ENCODE assay signal across 8 cellular contexts in the genomic region with DNA sequence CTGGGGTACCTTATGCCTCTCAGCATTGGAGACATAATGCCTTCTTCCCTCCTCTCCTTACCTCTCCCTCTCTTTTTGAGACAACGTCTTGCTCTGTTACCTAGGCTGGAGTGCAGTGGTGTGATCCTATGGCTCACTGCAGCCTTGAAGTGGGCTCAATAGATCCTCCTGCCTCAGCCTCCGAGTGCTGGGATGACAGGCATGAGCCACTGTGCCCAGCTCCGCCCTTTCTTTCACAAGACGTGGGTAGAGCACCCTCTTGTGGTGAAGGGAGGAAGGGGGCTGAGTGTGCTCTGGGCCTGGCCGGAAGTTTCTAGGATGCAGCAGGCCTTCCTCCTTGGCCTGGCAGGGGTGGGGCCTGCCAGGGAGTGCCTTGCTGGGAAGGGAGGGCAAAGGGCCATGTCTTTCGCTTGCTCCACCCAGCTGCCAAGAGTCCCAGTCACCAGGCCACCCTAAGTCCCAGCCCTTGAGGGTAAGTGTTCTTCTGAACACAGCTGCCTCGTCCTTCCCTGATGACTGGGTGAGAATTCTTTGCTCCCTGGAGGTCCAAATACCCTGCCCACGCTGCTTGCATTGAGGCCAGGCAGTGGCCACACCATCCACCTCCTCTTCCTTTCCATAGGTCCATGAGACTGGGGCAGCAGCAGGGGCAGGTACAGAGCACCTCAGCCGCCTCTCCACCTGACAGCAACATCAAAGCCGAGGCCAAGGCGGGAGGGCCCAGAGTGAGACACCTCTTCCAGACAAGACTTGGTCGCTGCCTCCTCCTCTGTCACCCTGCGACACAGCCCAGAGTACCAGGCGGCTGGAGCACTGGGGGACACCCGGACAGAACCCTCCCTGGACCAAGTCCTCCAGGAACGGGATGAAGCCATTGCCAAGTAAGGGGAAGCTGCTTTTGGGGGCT. TPM values are rescaled to one million over a fixed set of nuclear protein-coding genes. Genes with fewer than 3 reads are reported as not detected.
DNase-seq lines count a peak whose midpoint lies in the region; TF ChIP-seq lines count a peak whose summit lies in the region.

No MANE protein-coding gene starts in this region.

- H2AFZ ChIP-seq in smooth muscle cell (ENCODE audit: low read depth) = no peak overlapping the region

- H3K27ac ChIP-seq in right atrium auricular region = peak overlapping the region in 1 of 2 donors; percentile 29
- no peak overlapping the region for H3K27ac ChIP-seq in smooth muscle cell (ENCODE audit: low read depth)

- no peak overlapping the region for H3K4me2 ChIP-seq in smooth muscle cell

- H3K4me3 ChIP-seq in HAP-1 (no peak overlapping the region), adipocyte (ENCODE audit: low read length) (no peak overlapping the region), right atrium auricular region (no peak overlapping the region), smooth muscle cell (no peak overlapping the region)

- TF ChIP-seq CTCF in right atrium auricular region (IDR thresholded peaks at IDR 0.05) = peak; percentile 35 to 72
- peak; percentile 69 for TF ChIP-seq CTCF in smooth muscle cell (IDR thresholded peaks at IDR 0.05; ENCODE audit: borderline replicate concordance, insufficient read depth, poor library complexity, severe bottlenecking)

- peaks cover 12% of the 10 kb centered on the region for H3K36me3 ChIP-seq in HAP-1 (replicated peaks)
- peaks cover 5% of the 10 kb centered on the region for H3K36me3 ChIP-seq in adipocyte (ENCODE audit: control insufficient read depth, insufficient read depth, low read length, severe bottlenecking)
- H3K36me3 ChIP-seq in right atrium auricular region = peaks cover 24% of the 10 kb centered on the region
- no peaks in the 10 kb centered on the region for H3K36me3 ChIP-seq in smooth muscle cell (ENCODE audit: low read depth)

- H3K27me3 ChIP-seq in HAP-1 (ENCODE audit: low read depth) (no peaks in the 10 kb centered on the region), adipocyte (replicated peaks; ENCODE audit: control insufficient read depth, insufficient read depth, low read length) (no peaks in the 10 kb centered on the region), right atrium auricular region (no peaks in the 10 kb centered on the region), smooth muscle cell (ENCODE audit: low read depth) (no peaks in the 10 kb centered on the region)

- no peaks in the 10 kb centered on the region for H3K9me3 ChIP-seq in HAP-1
- no peaks in the 10 kb centered on the region for H3K9me3 ChIP-seq in adipocyte (ENCODE audit: control insufficient read depth, low read length)
- no peaks in the 10 kb centered on the region for H3K9me3 ChIP-seq in right atrium auricular region
- no peaks in the 10 kb centered on the region for H3K9me3 ChIP-seq in smooth muscle cell (replicated peaks; ENCODE audit: low read depth)

- DNase-seq in DMS 273 treated with DMSO at 0.1 percent for 48 hours (lab: John Stamatoyannopoulos, UW) (peak; percentile 80), HAP-1 (ENCODE audit: low spot score in 2 of 2) (peak; percentile 81 to 92), NCI-H1436 treated with DMSO at 0.1 percent for 48 hours (lab: John Stamatoyannopoulos, UW) (peak; percentile 74), SW480 (ENCODE audit: low spot score) (peak; percentile 87), adipocyte (ENCODE audit: low read depth) (peak; percentile 90), right atrium auricular region (ENCODE audit: low spot score) (peak; percentile 78), smooth muscle cell (lab: John Stamatoyannopoulos, UW; ENCODE audit: unreplicated experiment) (peak; percentile 16), HPDE6-E6E7 (ENCODE audit: extremely low spot score) (no peak)

- H3K4me1 ChIP-seq in HAP-1 (no peaks in the 10 kb centered on the region), adipocyte (ENCODE audit: control insufficient read depth, insufficient read depth, low read length) (peaks cover 16% of the 10 kb centered on the region), right atrium auricular region (peaks cover 0 to 20% of the 10 kb centered on the region in 2 donors), smooth muscle cell (ENCODE audit: low read depth) (peaks cover 3% of the 10 kb centered on the region)

- no peaks in the 10 kb centered on the region for H3K79me2 ChIP-seq in smooth muscle cell (ENCODE audit: low read depth)

- WGBS in smooth muscle cell (ENCODE audit: low lambda C conversion rate) = 61% methylated on average over 16 of the region's 16 CpGs

- H4K20me1 ChIP-seq in smooth muscle cell (ENCODE audit: low read depth) = no peaks in the 10 kb centered on the region

- in situ Hi-C loops in HAP-1 (cut with MboI; ENCODE audit: low sequenced_read_pairs) = loop anchor here (5.0 to 10.0 kb wide), 2 partner anchors 128 to 400 kb away; no protein-coding TSS in a partner anchor

- no peaks in the 10 kb centered on the region for H3F3A ChIP-seq in smooth muscle cell (ENCODE audit: low read depth)

- peak overlapping the region; percentile 73 for H3K9ac ChIP-seq in adipocyte (ENCODE audit: low read length)
- no peak overlapping the region for H3K9ac ChIP-seq in smooth muscle cell (ENCODE audit: low read depth)

RNA-seq across cellular contexts. Expression of gene ABHD11, which starts 3.7 kb away (rescaled TPM):
- total RNA-seq in right atrium auricular region = 10 to 100 TPM; 15.5 to 31.5 TPM
- 3.4 and 16.5 TPM in 2 replicates for total RNA-seq in smooth muscle cell
- polyA plus RNA-seq in smooth muscle cell = 14.1 and 19.9 TPM in 2 replicates

RNA-seq across cellular contexts. Expression of gene STX1A, which starts 15.4 kb away (rescaled TPM):
- total RNA-seq in right atrium auricular region (1 to 10 TPM; 2.6 TPM), smooth muscle cell (14.3 and 18.3 TPM in 2 replicates)
- 7.5 and 18.0 TPM in 2 replicates for polyA plus RNA-seq in smooth muscle cell

RNA-seq across cellular contexts. Expression of gene CLDN3, which starts 35.2 kb away (rescaled TPM):
- not detected for total RNA-seq in right atrium auricular region
- total RNA-seq in smooth muscle cell = not detected in 2 replicates
- 0.16 and 1.8 TPM in 2 replicates for polyA plus RNA-seq in smooth muscle cell

RNA-seq across cellular contexts. Expression of gene BUD23, which starts 51.5 kb away (rescaled TPM):
- total RNA-seq in right atrium auricular region (10 to 100 TPM; 58.9 to 60.9 TPM), smooth muscle cell (35.6 and 43.0 TPM in 2 replicates)
- 114 and 116 TPM in 2 replicates for polyA plus RNA-seq in smooth muscle cell

RNA-seq across cellular contexts. Expression of gene DNAJC30, which starts 51.6 kb away (rescaled TPM):
- 10 to 100 TPM in 1 of 2 donors, 1 to 10 TPM in 1; 6.3 to 12.9 TPM for total RNA-seq in right atrium auricular region
- total RNA-seq in smooth muscle cell = 1.2 and 1.4 TPM in 2 replicates
- polyA plus RNA-seq in smooth muscle cell = 4.6 and 6.2 TPM in 2 replicates
